ENCODE assay signal across 10 cellular contexts in genomic region chr9:121207371-121207940, GRCh38. TPM values are rescaled to one million over a fixed set of nuclear protein-coding genes. Genes with fewer than 3 reads are reported as not detected.
DNase-seq lines count a peak whose midpoint lies in the region; ATAC-seq and TF ChIP-seq lines count a peak whose summit lies in the region.
"Had no signal": no experiment of that assay in that cellular context is flagged by ENCODE, and none has a peak within 500 bp of the region (broad histone marks: within the 10 kb centered on the region; RNA-seq: fewer than 3 reads in every experiment).

No MANE protein-coding gene starts in this region.

- no peaks in the 10 kb centered on the region for H3K27me3 ChIP-seq in osteoblast (ENCODE audit: insufficient read depth, low read length)

- H2AFZ ChIP-seq in osteoblast (ENCODE audit: low read length): no peak overlapping the region

- no peak for DNase-seq in NCI-H2227 treated with DMSO at 0.1 percent for 48 hours (lab: John Stamatoyannopoulos, UW)
- no peak for DNase-seq in coronary artery (ENCODE audit: low spot score)
- DNase-seq in osteoblast (ENCODE audit: insufficient read length, low spot score, missing footprints): no peak
- no peak for DNase-seq in DMS53 treated with DMSO at 0.1 percent for 48 hours (lab: John Stamatoyannopoulos, UW; ENCODE audit: unreplicated experiment)
- DNase-seq: effector CD4-positive, alpha-beta T cell; NCI-H2081 treated with DMSO at 0.1 percent for 48 hours had no signal

- H3K36me3 ChIP-seq in osteoblast (ENCODE audit: insufficient read depth, low read length): no peaks in the 10 kb centered on the region

- H4K20me1 ChIP-seq in osteoblast (ENCODE audit: insufficient read depth, low read length): no peaks in the 10 kb centered on the region

- TF ChIP-seq CTCF in coronary artery (IDR thresholded peaks at IDR 0.05): no peak
- no peak for TF ChIP-seq CTCF in osteoblast (IDR thresholded peaks at IDR 0.05; ENCODE audit: extremely low read depth, low read depth, low read length)

- no peaks in the 10 kb centered on the region for H3K9me3 ChIP-seq in osteoblast (ENCODE audit: low read depth, low read length)

- no peaks in the 10 kb centered on the region for H3K4me1 ChIP-seq in osteoblast (ENCODE audit: insufficient read depth, low read length)

- H3K4me3 ChIP-seq in coronary artery (no peak overlapping the region), osteoblast (ENCODE audit: insufficient read depth, low read length) (no peak overlapping the region)

- H3K4me2 ChIP-seq in osteoblast (ENCODE audit: insufficient read depth, low read length): no peak overlapping the region

- ATAC-seq in GM18861 (IDR thresholded peaks at IDR 0.05; ENCODE audit: unreplicated experiment) (peak; percentile 86), GM21619 (IDR thresholded peaks at IDR 0.05; ENCODE audit: unreplicated experiment) (peak; percentile 91), HG03460 (IDR thresholded peaks at IDR 0.05; ENCODE audit: unreplicated experiment) (peak; percentile 94), esophagus mucosa (peak; percentile 6)

- H3K79me2 ChIP-seq in osteoblast (ENCODE audit: insufficient read depth, low read length): no peaks in the 10 kb centered on the region

- H3K27ac ChIP-seq in coronary artery (no peak overlapping the region), osteoblast (ENCODE audit: low read depth, low read length) (no peak overlapping the region)

RNA-seq across cellular contexts. Expression of gene RAB14, which starts 5.8 kb away (rescaled TPM):
- total RNA-seq in esophagus mucosa (87.2 TPM), osteoblast (30.0 and 30.1 TPM in 2 replicates)

Comparison
In these comparisons a context has a peak if more than half of its experiments do, and no peak if none do; other contexts are left out.
1. ATAC-seq: peak in every context shown above with its lines; median percentile 94 in HG03460; 91 in GM21619; 86 in GM18861; 6 in esophagus mucosa.